1 cellular context compared by ENCODE assay signal in the genomic region with DNA sequence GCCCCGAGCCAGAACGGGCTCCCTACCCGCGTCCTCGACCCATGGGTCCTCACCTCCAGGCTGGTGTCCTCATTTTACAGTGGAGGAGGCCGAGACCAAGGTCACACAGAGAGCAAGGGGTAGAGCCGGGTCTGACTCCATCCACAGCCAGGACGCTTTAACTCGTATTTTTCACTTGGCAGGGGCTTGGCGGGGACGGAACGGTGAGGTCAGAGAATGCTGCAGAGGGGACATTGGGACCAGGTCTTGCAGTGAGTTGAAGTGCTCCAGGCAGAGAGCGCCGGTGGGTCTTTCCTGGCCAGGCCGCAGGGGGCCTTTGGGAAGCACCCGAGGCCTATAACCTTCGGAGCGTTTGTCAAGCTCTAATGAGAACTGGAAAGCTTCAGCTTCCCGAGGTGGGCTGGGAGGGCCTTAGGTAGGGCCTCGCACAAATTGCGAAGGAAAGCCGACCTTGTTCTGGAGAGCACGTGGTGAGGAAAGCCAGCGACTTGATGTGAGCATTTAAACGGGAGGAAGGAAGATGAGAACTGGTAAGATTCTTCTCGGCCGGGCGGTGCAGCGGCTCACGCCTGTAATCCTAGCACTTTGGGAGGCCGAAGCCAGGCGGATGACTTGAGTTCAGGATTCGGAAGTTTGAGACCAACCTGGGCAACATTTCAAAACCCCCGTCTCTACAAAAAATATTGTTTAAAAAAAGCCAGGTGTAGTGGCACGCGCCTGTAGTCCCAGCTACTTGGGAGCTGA.
TF ChIP-seq lines count a peak whose summit lies in the region.

No MANE protein-coding gene starts in this region.

TF ChIP-seq in GM23338, 12 proteins besides CTCF, POLR2A, EP300 and RAD21:
- TF ChIP-seq, protein P1, sequence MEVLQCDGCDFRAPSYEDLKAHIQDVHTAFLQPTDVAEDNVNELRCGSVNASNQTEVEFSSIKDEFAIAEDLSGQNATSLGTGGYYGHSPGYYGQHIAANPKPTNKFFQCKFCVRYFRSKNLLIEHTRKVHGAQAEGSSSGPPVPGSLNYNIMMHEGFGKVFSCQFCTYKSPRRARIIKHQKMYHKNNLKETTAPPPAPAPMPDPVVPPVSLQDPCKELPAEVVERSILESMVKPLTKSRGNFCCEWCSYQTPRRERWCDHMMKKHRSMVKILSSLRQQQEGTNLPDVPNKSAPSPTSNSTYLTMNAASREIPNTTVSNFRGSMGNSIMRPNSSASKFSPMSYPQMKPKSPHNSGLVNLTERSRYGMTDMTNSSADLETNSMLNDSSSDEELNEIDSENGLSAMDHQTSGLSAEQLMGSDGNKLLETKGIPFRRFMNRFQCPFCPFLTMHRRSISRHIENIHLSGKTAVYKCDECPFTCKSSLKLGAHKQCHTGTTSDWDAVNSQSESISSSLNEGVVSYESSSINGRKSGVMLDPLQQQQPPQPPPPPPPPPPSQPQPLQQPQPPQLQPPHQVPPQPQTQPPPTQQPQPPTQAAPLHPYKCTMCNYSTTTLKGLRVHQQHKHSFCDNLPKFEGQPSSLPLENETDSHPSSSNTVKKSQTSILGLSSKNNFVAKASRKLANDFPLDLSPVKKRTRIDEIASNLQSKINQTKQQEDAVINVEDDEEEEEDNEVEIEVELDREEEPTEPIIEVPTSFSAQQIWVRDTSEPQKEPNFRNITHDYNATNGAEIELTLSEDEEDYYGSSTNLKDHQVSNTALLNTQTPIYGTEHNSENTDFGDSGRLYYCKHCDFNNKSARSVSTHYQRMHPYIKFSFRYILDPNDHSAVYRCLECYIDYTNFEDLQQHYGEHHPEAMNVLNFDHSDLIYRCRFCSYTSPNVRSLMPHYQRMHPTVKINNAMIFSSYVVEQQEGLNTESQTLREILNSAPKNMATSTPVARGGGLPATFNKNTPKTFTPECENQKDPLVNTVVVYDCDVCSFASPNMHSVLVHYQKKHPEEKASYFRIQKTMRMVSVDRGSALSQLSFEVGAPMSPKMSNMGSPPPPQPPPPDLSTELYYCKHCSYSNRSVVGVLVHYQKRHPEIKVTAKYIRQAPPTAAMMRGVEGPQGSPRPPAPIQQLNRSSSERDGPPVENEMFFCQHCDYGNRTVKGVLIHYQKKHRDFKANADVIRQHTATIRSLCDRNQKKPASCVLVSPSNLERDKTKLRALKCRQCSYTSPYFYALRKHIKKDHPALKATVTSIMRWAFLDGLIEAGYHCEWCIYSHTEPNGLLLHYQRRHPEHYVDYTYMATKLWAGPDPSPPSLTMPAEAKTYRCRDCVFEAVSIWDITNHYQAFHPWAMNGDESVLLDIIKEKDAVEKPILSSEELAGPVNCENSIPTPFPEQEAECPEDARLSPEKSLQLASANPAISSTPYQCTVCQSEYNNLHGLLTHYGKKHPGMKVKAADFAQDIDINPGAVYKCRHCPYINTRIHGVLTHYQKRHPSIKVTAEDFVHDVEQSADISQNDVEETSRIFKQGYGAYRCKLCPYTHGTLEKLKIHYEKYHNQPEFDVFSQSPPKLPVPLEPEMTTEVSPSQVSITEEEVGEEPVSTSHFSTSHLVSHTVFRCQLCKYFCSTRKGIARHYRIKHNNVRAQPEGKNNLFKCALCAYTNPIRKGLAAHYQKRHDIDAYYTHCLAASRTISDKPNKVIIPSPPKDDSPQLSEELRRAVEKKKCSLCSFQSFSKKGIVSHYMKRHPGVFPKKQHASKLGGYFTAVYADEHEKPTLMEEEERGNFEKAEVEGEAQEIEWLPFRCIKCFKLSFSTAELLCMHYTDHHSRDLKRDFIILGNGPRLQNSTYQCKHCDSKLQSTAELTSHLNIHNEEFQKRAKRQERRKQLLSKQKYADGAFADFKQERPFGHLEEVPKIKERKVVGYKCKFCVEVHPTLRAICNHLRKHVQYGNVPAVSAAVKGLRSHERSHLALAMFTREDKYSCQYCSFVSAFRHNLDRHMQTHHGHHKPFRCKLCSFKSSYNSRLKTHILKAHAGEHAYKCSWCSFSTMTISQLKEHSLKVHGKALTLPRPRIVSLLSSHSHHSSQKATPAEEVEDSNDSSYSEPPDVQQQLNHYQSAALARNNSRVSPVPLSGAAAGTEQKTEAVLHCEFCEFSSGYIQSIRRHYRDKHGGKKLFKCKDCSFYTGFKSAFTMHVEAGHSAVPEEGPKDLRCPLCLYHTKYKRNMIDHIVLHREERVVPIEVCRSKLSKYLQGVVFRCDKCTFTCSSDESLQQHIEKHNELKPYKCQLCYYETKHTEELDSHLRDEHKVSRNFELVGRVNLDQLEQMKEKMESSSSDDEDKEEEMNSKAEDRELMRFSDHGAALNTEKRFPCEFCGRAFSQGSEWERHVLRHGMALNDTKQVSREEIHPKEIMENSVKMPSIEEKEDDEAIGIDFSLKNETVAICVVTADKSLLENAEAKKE (CRISPR knock-in tag; IDR thresholded peaks at IDR 0.05) = no peak
- TF ChIP-seq, protein P2, sequence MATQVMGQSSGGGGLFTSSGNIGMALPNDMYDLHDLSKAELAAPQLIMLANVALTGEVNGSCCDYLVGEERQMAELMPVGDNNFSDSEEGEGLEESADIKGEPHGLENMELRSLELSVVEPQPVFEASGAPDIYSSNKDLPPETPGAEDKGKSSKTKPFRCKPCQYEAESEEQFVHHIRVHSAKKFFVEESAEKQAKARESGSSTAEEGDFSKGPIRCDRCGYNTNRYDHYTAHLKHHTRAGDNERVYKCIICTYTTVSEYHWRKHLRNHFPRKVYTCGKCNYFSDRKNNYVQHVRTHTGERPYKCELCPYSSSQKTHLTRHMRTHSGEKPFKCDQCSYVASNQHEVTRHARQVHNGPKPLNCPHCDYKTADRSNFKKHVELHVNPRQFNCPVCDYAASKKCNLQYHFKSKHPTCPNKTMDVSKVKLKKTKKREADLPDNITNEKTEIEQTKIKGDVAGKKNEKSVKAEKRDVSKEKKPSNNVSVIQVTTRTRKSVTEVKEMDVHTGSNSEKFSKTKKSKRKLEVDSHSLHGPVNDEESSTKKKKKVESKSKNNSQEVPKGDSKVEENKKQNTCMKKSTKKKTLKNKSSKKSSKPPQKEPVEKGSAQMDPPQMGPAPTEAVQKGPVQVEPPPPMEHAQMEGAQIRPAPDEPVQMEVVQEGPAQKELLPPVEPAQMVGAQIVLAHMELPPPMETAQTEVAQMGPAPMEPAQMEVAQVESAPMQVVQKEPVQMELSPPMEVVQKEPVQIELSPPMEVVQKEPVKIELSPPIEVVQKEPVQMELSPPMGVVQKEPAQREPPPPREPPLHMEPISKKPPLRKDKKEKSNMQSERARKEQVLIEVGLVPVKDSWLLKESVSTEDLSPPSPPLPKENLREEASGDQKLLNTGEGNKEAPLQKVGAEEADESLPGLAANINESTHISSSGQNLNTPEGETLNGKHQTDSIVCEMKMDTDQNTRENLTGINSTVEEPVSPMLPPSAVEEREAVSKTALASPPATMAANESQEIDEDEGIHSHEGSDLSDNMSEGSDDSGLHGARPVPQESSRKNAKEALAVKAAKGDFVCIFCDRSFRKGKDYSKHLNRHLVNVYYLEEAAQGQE (IDR thresholded peaks at IDR 0.05; ENCODE audit: unreplicated experiment) = no peak
- TF ChIP-seq EZH2 (IDR thresholded peaks at IDR 0.05; ENCODE audit: low read depth, unreplicated experiment) = no peak
- no peak for TF ChIP-seq EZH2phosphoT487 (IDR thresholded peaks at IDR 0.05; ENCODE audit: unreplicated experiment)
- no peak for TF ChIP-seq POLR2AphosphoS5 (IDR thresholded peaks at IDR 0.05; ENCODE audit: low read depth)
- TF ChIP-seq JUNB (IDR thresholded peaks at IDR 0.05; ENCODE audit: unreplicated experiment) = no peak
- TF ChIP-seq, protein P3, sequence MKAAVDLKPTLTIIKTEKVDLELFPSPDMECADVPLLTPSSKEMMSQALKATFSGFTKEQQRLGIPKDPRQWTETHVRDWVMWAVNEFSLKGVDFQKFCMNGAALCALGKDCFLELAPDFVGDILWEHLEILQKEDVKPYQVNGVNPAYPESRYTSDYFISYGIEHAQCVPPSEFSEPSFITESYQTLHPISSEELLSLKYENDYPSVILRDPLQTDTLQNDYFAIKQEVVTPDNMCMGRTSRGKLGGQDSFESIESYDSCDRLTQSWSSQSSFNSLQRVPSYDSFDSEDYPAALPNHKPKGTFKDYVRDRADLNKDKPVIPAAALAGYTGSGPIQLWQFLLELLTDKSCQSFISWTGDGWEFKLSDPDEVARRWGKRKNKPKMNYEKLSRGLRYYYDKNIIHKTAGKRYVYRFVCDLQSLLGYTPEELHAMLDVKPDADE (IDR thresholded peaks at IDR 0.05) = no peak
- no peak for TF ChIP-seq CREB1 (CRISPR knock-in tag; IDR thresholded peaks at IDR 0.05; ENCODE audit: low read depth)
- TF ChIP-seq ZNF331 (CRISPR knock-in tag; IDR thresholded peaks at IDR 0.05; ENCODE audit: low read depth) = no peak
- no peak for TF ChIP-seq ZNF114 (CRISPR knock-in tag; IDR thresholded peaks at IDR 0.05)
- TF ChIP-seq STAT1 (IDR thresholded peaks at IDR 0.05; ENCODE audit: unreplicated experiment) = no peak
- TF ChIP-seq NANOG (IDR thresholded peaks at IDR 0.05; ENCODE audit: borderline replicate concordance) = no peak
